ENCODE assay signal across 20 cellular contexts in the genomic region with DNA sequence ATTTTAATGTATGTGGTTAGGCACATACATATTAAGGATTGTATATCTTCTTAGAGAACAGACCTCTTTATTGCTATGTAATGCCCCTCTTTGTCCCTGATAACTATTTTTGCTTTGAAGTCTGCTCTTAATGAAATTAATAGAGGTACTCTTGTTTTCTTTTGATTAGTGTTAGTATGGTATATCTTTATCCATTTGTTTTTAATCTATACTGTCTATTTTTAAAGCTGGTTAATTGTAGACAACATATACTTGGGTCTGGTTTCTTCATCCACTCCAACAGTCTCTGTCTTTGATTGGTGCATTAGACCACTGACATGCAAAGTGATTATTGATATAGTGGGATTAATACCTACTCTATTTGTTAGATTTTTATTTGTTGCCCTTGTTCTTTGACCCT. TPM values are rescaled to one million over a fixed set of nuclear protein-coding genes. Genes with fewer than 3 reads are reported as not detected.
DNase-seq lines count a peak whose midpoint lies in the region; TF ChIP-seq lines count a peak whose summit lies in the region.
"Had no signal": no experiment of that assay in that cellular context is flagged by ENCODE, and none has a peak within 500 bp of the region (broad histone marks: within the 10 kb centered on the region; RNA-seq: fewer than 3 reads in every experiment).

No MANE protein-coding gene starts in this region.

- H2AFZ ChIP-seq in H9 (ENCODE audit: low read length) = no peak overlapping the region

- no peaks in the 10 kb centered on the region for H4K20me1 ChIP-seq in H9 (ENCODE audit: control insufficient read depth, insufficient read depth, insufficient read length)
- H4K20me1 ChIP-seq: BLaER1 treated with 17β-estradiol and CSF1 and Interleukin-3, amounts not matched to agents 10 nM and 100 nM had no signal

- H3K79me1 ChIP-seq in H9 (ENCODE audit: insufficient read depth, low read depth, low read length, poor library complexity, severe bottlenecking) = no peaks in the 10 kb centered on the region

- H2BK5ac ChIP-seq in H9 (ENCODE audit: insufficient read length, low read length) = no peak overlapping the region

- H3K9me3 Mint-ChIP-seq in H9 (peaks cover 20 to 22% of the 10 kb centered on the region in 2 experiments), endothelial cell (ENCODE audit: unreplicated experiment) (peaks cover 7% of the 10 kb centered on the region), neural crest cell (peaks cover 8% of the 10 kb centered on the region)

- H3K14ac ChIP-seq in H9 (ENCODE audit: insufficient read depth, low read length) = no peak overlapping the region

- no peak overlapping the region for H2AK5ac ChIP-seq in H9 (ENCODE audit: insufficient read length, low read length)

- no peak overlapping the region for H2BK20ac ChIP-seq in H9 (ENCODE audit: low read depth, low read length, poor library complexity, severe bottlenecking)

- no peak overlapping the region for H3K4ac ChIP-seq in H9 (ENCODE audit: low read depth, low read length)

- H4K5ac ChIP-seq in H9 (ENCODE audit: insufficient read length, low read depth, low read length) = no peak overlapping the region

- no peak overlapping the region for H3K4me2 ChIP-seq in H9 (ENCODE audit: insufficient read depth, insufficient read length, low read length)
- H3K4me2 ChIP-seq: A549; BLaER1 treated with 17β-estradiol and CSF1 and Interleukin-3, amounts not matched to agents 10 nM and 100 nM had no signal

- no peak overlapping the region for H4K91ac ChIP-seq in H9 (ENCODE audit: insufficient read length, low read depth, low read length)

- H3K9ac ChIP-seq in H9 (ENCODE audit: extremely low read depth, insufficient read length, low read length) = no peak overlapping the region
- H3K9ac ChIP-seq: BLaER1 treated with 17β-estradiol and CSF1 and Interleukin-3, amounts not matched to agents 10 nM and 100 nM had no signal

- no peak overlapping the region for H3T11ph ChIP-seq in H9 (ENCODE audit: low read length)

- H3K56ac ChIP-seq in H9 (ENCODE audit: insufficient read length, low read depth, low read length) = no peak overlapping the region

- H3K23me2 ChIP-seq in H9 (ENCODE audit: insufficient read length, low read depth, low read length, poor library complexity, severe bottlenecking) = no peaks in the 10 kb centered on the region

- no peaks in the 10 kb centered on the region for H3K79me2 ChIP-seq in H9 (ENCODE audit: insufficient read depth, low read length)

- no peak overlapping the region for H2BK12ac ChIP-seq in H9 (ENCODE audit: insufficient read length, low read depth, low read length)

- peaks cover 3% of the 10 kb centered on the region; the same call in 1 of the 2 replicates for H3K4me1 ChIP-seq in H9 (ENCODE audit: insufficient read depth, low read length)
- H3K4me1 ChIP-seq: BLaER1 treated with 17β-estradiol and CSF1 and Interleukin-3, amounts not matched to agents 10 nM and 100 nM; Caco-2 had no signal

- TF ChIP-seq CTCF in H9 (conservative IDR thresholded peaks at IDR 0.05) (no peak), endothelial cell (IDR thresholded peaks at IDR 0.05; ENCODE audit: unreplicated experiment) (no peak), neural crest cell (conservative IDR thresholded peaks at IDR 0.05) (no peak)

- H3K4me3 Mint-ChIP-seq in H9 = no peak overlapping the region
- peak overlapping the region; percentile 60 for H3K4me3 Mint-ChIP-seq in endothelial cell (ENCODE audit: unreplicated experiment)
- no peak overlapping the region for H3K4me3 Mint-ChIP-seq in neural crest cell
- H3K4me3 Mint-ChIP-seq: B cell; CD4-positive, alpha-beta T cell; CD8-positive, alpha-beta T cell had no signal

- H3K9me3 ChIP-seq in H9 (ENCODE audit: control insufficient read depth, low read depth, low read length) = no peaks in the 10 kb centered on the region
- H3K9me3 ChIP-seq: A549, Caco-2 had no signal

- no peaks in the 10 kb centered on the region for H3K27me3 ChIP-seq in H9 (ENCODE audit: insufficient read depth, low read length)
- H3K27me3 ChIP-seq: BLaER1 treated with 17β-estradiol and CSF1 and Interleukin-3, amounts not matched to agents 10 nM and 100 nM had no signal

- no peak overlapping the region for H2BK15ac ChIP-seq in H9 (ENCODE audit: low read depth, low read length)

- H3K27me3 Mint-ChIP-seq in H9 (ENCODE audit: low read depth) (no peaks in the 10 kb centered on the region), endothelial cell (ENCODE audit: unreplicated experiment) (peaks cover 1% of the 10 kb centered on the region), neural crest cell (ENCODE audit: low read depth) (no peaks in the 10 kb centered on the region)
- H3K27me3 Mint-ChIP-seq: B cell; CD4-positive, alpha-beta T cell had no signal

- H3K36me3 Mint-ChIP-seq in H9 (ENCODE audit: insufficient read depth in 1 of 3, low read depth in 3 of 3) (peaks cover 9 to 24% (median 11%) of the 10 kb centered on the region in 3 experiments), endothelial cell (ENCODE audit: low read depth, unreplicated experiment) (peaks cover 12% of the 10 kb centered on the region), neural crest cell (ENCODE audit: low read depth) (peaks cover 7% of the 10 kb centered on the region)

- no peak overlapping the region for H3K27ac ChIP-seq in H9 (ENCODE audit: insufficient read length, low read depth, low read length)
- H3K27ac ChIP-seq: 22Rv1; A549; BLaER1 treated with 17β-estradiol and CSF1 and Interleukin-3, amounts not matched to agents 10 nM and 100 nM; C4-2B had no signal

- H2BK120ac ChIP-seq in H9 (ENCODE audit: low read depth, low read length, poor library complexity, severe bottlenecking) = no peak overlapping the region

- H3K23ac ChIP-seq in H9 (ENCODE audit: insufficient read length, low read depth, low read length) = no peak overlapping the region

- DNase-seq in H9 (no peak), endothelial cell (ENCODE audit: low spot score) (no peak), neural crest cell (ENCODE audit: low read depth, low spot score) (no peak), activated gamma-delta T cell treated with Interleukin-2 at 50 U/mL for 16 hours (no peak), T-helper 1 cell (no peak)
- DNase-seq: AML-193; Caco-2; Calu3; CD4-positive, alpha-beta T cell; CD8-positive, alpha-beta T cell; DMS53; DMS79; DND-41; EL; GDM1 had no signal

- H3K27ac Mint-ChIP-seq in H9 = peak overlapping the region in 2 of 3 experiments; percentile 42 to 90; a peak in 1 of 7 replicates
- H3K27ac Mint-ChIP-seq in endothelial cell (ENCODE audit: unreplicated experiment) = peak overlapping the region; percentile 22
- H3K27ac Mint-ChIP-seq in neural crest cell (ENCODE audit: unreplicated experiment) = peak overlapping the region; percentile 78
- H3K27ac Mint-ChIP-seq: B cell; CD4-positive, alpha-beta T cell; CD8-positive, alpha-beta T cell had no signal

- H3K4me1 Mint-ChIP-seq in H9 (peaks cover 24 to 28% of the 10 kb centered on the region in 2 experiments), endothelial cell (ENCODE audit: unreplicated experiment) (peaks cover 6% of the 10 kb centered on the region), neural crest cell (peaks cover 10% of the 10 kb centered on the region)
- H3K4me1 Mint-ChIP-seq: B cell had no signal

- no peak overlapping the region for H3K18ac ChIP-seq in H9 (ENCODE audit: insufficient read length, low read depth, low read length)

- H4K8ac ChIP-seq in H9 (replicated peaks; ENCODE audit: insufficient read length, low read depth, low read length) = no peak overlapping the region

RNA-seq across cellular contexts. Expression of a gene that starts 36.0 kb away (rescaled TPM):
- total RNA-seq in H9 (2021) (3.3 TPM in 2 replicates), endothelial cell (ENCODE audit: unreplicated experiment) (8.3 TPM), neural crest cell (2.5 and 2.7 TPM in 2 replicates)

RNA-seq across cellular contexts. Expression of a gene that starts 36.0 kb away (rescaled TPM):
- total RNA-seq in H9 (2021) = 28.6 and 32.6 TPM in 2 replicates
- 86.1 TPM for total RNA-seq in endothelial cell (ENCODE audit: unreplicated experiment)
- total RNA-seq in neural crest cell = 31.0 and 33.7 TPM in 2 replicates

Comparison
In these comparisons a context has a peak if more than half of its experiments do, and no peak if none do; other contexts are left out.
1. H3K27ac Mint-ChIP-seq: peak in every context shown above with its lines; median percentile 78 in neural crest cell; 66 in H9; 22 in endothelial cell.